In genomic region chr3:134885877-134886621, GRCh38 we compare ENCODE assay signal across 9 cellular contexts.
DNase-seq lines count a peak whose midpoint lies in the region; ATAC-seq and TF ChIP-seq lines count a peak whose summit lies in the region.
"Had no signal": no experiment of that assay in that cellular context is flagged by ENCODE, and none has a peak within 500 bp of the region (broad histone marks: within the 10 kb centered on the region; RNA-seq: fewer than 3 reads in every experiment).

No MANE protein-coding gene starts in this region.

- H3K4me3 ChIP-seq in foreskin fibroblast (ENCODE audit: low read depth in 1 of 2, low read length in 2 of 2) (no peak overlapping the region), gastrocnemius medialis (no peak overlapping the region)

- in situ Hi-C loops in gastrocnemius medialis (cut with MboI; ENCODE audit: low sequenced_read_pairs in 4 of 4): no loop called here

- TF ChIP-seq CTCF in GM10266 (IDR thresholded peaks at IDR 0.05; ENCODE audit: control insufficient read depth, insufficient read depth, low read depth, missing control alignments) (peak; percentile 31), foreskin fibroblast (IDR thresholded peaks at IDR 0.05; ENCODE audit: low read depth, low read length) (peak; percentile 51), gastrocnemius medialis (IDR thresholded peaks at IDR 0.05 in 4 of 5, conservative IDR thresholded peaks at IDR 0.05 in 1 of 5) (no peak)

- intact Hi-C loops in gastrocnemius medialis (cut with DNase I; ENCODE audit: low total_unique reads): no loop called here

- H3K4me1 ChIP-seq in gastrocnemius medialis: peaks cover 4 to 6% of the 10 kb centered on the region in 2 donors

- ATAC-seq in GM21381 (IDR thresholded peaks at IDR 0.05; ENCODE audit: unreplicated experiment): peak; percentile 91
- ATAC-seq in HG03457 (IDR thresholded peaks at IDR 0.05; ENCODE audit: unreplicated experiment): peak; percentile 92
- ATAC-seq in gastrocnemius medialis: no peak

- no peak for TF ChIP-seq POLR2A in gastrocnemius medialis (IDR thresholded peaks at IDR 0.05)

- no peaks in the 10 kb centered on the region for H3K27me3 ChIP-seq in gastrocnemius medialis

- no peak for DNase-seq in GM10266 (ENCODE audit: extremely low spot score)
- peak; percentile 47 to 52 for DNase-seq in foreskin fibroblast
- no peak for DNase-seq in stimulated activated CD4-positive, alpha-beta T cell treated with anti-CD3 and anti-CD28 coated beads, Interleukin-15, amount 100 ng/mL, for 24 hours
- no peak for DNase-seq in amniotic stem cell (lab: John Stamatoyannopoulos, UW)
- DNase-seq in gastrocnemius medialis: no peak
- DNase-seq in HUDEP-2 (lab: John Stamatoyannopoulos, UW; ENCODE audit: unreplicated experiment in 76 of 76): no peak
- DNase-seq: NCI-H2029 treated with DMSO at 0.1 percent for 48 hours had no signal

- no peak overlapping the region for H3K27ac ChIP-seq in gastrocnemius medialis

- no peaks in the 10 kb centered on the region for H3K9me3 ChIP-seq in gastrocnemius medialis

- no peaks in the 10 kb centered on the region for H3K36me3 ChIP-seq in gastrocnemius medialis

Comparison
In these comparisons a context has a peak if more than half of its experiments do, and no peak if none do; other contexts are left out.
1. DNase-seq: peak in foreskin fibroblast (2 of 2); none in GM10266 (single experiment), stimulated activated CD4-positive, alpha-beta T cell treated with anti-CD3 and anti-CD28 coated beads, Interleukin-15, amount 100 ng/mL, for 24 hours (single experiment), amniotic stem cell (single experiment), gastrocnemius medialis (0 of 2) and HUDEP-2 (0 of 76).
2. CTCF ChIP-seq: peak in GM10266 (single experiment) and foreskin fibroblast (single experiment); none in gastrocnemius medialis (0 of 5).
3. ATAC-seq: peak in GM21381 (single experiment) and HG03457 (single experiment); none in gastrocnemius medialis (0 of 2).